Comparison of ENCODE assay signal across 8 cellular contexts in genomic region chr7:75995052-75995471, GRCh38. TPM values are rescaled to one million over a fixed set of nuclear protein-coding genes. Genes with fewer than 3 reads are reported as not detected.
DNase-seq lines count a peak whose midpoint lies in the region; ATAC-seq and TF ChIP-seq lines count a peak whose summit lies in the region.

No MANE protein-coding gene starts in this region.

- CTCF ChIA-PET in CD4-positive, alpha-beta memory T cell (lab: Charles Lee; ENCODE audit: partially characterized antibody) = no interaction called here
- CTCF ChIA-PET in RWPE1 (lab: Yijun Ruan, JAX) = no interaction called here

- TF ChIP-seq CTCF in RWPE1 (conservative IDR thresholded peaks at IDR 0.05; ENCODE audit: low read depth) (no peak), esophagus muscularis mucosa (IDR thresholded peaks at IDR 0.05) (no peak), omental fat pad (IDR thresholded peaks at IDR 0.05) (no peak)

- no peaks in the 10 kb centered on the region for H3K27me3 Mint-ChIP-seq in CD4-positive, alpha-beta memory T cell

- 27% methylated on average over 7 of the region's 11 CpGs for WGBS in esophagus muscularis mucosa

- peaks cover 0 to 2% (median 0%) of the 10 kb centered on the region in 8 donors for H3K9me3 Mint-ChIP-seq in CD4-positive, alpha-beta memory T cell

- H3K27me3 ChIP-seq in CD4-positive, alpha-beta memory T cell (ENCODE audit: insufficient read depth, low read length) = no peaks in the 10 kb centered on the region
- no peaks in the 10 kb centered on the region for H3K27me3 ChIP-seq in esophagus muscularis mucosa

- H3K4me3 Mint-ChIP-seq in CD4-positive, alpha-beta memory T cell = peak overlapping the region; percentile 55 to 82 (median 78)

- H3K27ac ChIP-seq in CD4-positive, alpha-beta memory T cell (ENCODE audit: low read depth, low read length) = no peak overlapping the region
- H3K27ac ChIP-seq in RWPE1 (peak overlapping the region; percentile 76), esophagus muscularis mucosa (replicated peaks in 1 of 4) (peak overlapping the region; percentile 86 to 95 (median 92))

- no peaks in the 10 kb centered on the region for H3K9me3 ChIP-seq in CD4-positive, alpha-beta memory T cell (ENCODE audit: control insufficient read depth in 1 of 2, low read length in 2 of 2)
- no peaks in the 10 kb centered on the region for H3K9me3 ChIP-seq in esophagus muscularis mucosa

- no peak for TF ChIP-seq EP300 in esophagus muscularis mucosa (IDR thresholded peaks at IDR 0.05)

- H3K36me3 Mint-ChIP-seq in CD4-positive, alpha-beta memory T cell = peaks cover 0 to 2% of the 10 kb centered on the region in 2 donors

- intact Hi-C loops in CD4-positive, alpha-beta memory T cell (cut with micrococcal nuclease) = loop anchor here (2.0 kb wide), 1 partner anchor 80 kb away; the partner anchor contains the start of gene POR
- intact Hi-C loops in esophagus muscularis mucosa (cut with DNase I) = loop anchor here (5.0 kb wide), 1 partner anchor 83 kb away; no protein-coding TSS in a partner anchor

- no peak for ATAC-seq in omental fat pad (ENCODE audit: low FRiP score)

- H3K36me3 ChIP-seq in CD4-positive, alpha-beta memory T cell (ENCODE audit: insufficient read depth, low read length) = no peaks in the 10 kb centered on the region
- H3K36me3 ChIP-seq in esophagus muscularis mucosa = peaks cover 0 to 23% (median 9%) of the 10 kb centered on the region in 4 donors

- H3K27ac Mint-ChIP-seq in CD4-positive, alpha-beta memory T cell = peak overlapping the region in 1 of 7 donors; percentile 15

- TF ChIP-seq POLR2A in esophagus muscularis mucosa (IDR thresholded peaks at IDR 0.05; ENCODE audit: low read depth) = no peak

- no peak for DNase-seq in CD4-positive, alpha-beta memory T cell
- DNase-seq in RWPE1 (ENCODE audit: low spot score) (no peak), esophagus muscularis mucosa (ENCODE audit: extremely low spot score) (no peak), omental fat pad (ENCODE audit: low spot score) (peak; percentile 26), mucosa of gallbladder (ENCODE audit: low spot score) (no peak), NCI-H2081 (lab: John Stamatoyannopoulos, UW) (no peak)
- DNase-seq in activated CD4-positive, alpha-beta T cell treated with anti-CD3 and anti-CD28 coated beads for 48 hours = no peak
- no peak for DNase-seq in stimulated activated CD4-positive, alpha-beta T cell treated with anti-CD3 and anti-CD28 coated beads, Interleukin-2, amount 100 ng/mL, for 48 hours

- H3K4me1 Mint-ChIP-seq in CD4-positive, alpha-beta memory T cell = peaks cover 14 to 39% (median 28%) of the 10 kb centered on the region in 4 donors

- POLR2A ChIA-PET in CD4-positive, alpha-beta memory T cell (lab: Charles Lee; ENCODE audit: partially characterized antibody) = interaction anchor here (0.7 to 3.2 kb wide), 7 partner anchors 13 to 116 kb away, joined by 3 to 23 read pairs (median 5); partner anchors contain the start of genes MDH2, POR, RHBDD2 and STYXL1
- POLR2A ChIA-PET in RWPE1 (lab: Yijun Ruan, JAX; ENCODE audit: low non-redundant PET) = no interaction called here

- peaks cover 26% of the 10 kb centered on the region for H3K4me1 ChIP-seq in CD4-positive, alpha-beta memory T cell (ENCODE audit: insufficient read depth, low read length)
- H3K4me1 ChIP-seq in esophagus muscularis mucosa = peaks cover 28 to 43% (median 38%) of the 10 kb centered on the region in 4 donors

- H3K4me3 ChIP-seq in CD4-positive, alpha-beta memory T cell (ENCODE audit: low read length in 2 of 2) = peak overlapping the region in 1 of 2 donors; percentile 92
- peak overlapping the region; percentile 72 to 88 (median 78) for H3K4me3 ChIP-seq in esophagus muscularis mucosa

RNA-seq across cellular contexts. Expression of gene TMEM120A, which starts 0.7 kb away (rescaled TPM):
- total RNA-seq in CD4-positive, alpha-beta memory T cell = 10 to 100 TPM; 27.4 to 31.2 TPM
- polyA plus RNA-seq in CD4-positive, alpha-beta memory T cell = 10 to 100 TPM; 24.1 to 38.1 TPM
- 10 to 100 TPM; 23.2 to 37.8 (median 31.2) TPM for total RNA-seq in esophagus muscularis mucosa
- 100 to 1,000 TPM in 1 of 4 donors, 10 to 100 TPM in 3; 34.9 to 104 (median 51.5) TPM for total RNA-seq in omental fat pad
- 69.1 TPM for total RNA-seq in mucosa of gallbladder

RNA-seq across cellular contexts. Expression of gene STYXL1, which starts 52.7 kb away (rescaled TPM):
- total RNA-seq in CD4-positive, alpha-beta memory T cell = 10 to 100 TPM; 18.9 to 23.9 TPM
- polyA plus RNA-seq in CD4-positive, alpha-beta memory T cell = 10 to 100 TPM; 43.5 to 71.0 TPM
- total RNA-seq in esophagus muscularis mucosa (10 to 100 TPM; 13.9 to 20.0 (median 17.9) TPM), omental fat pad (10 to 100 TPM; 13.6 to 20.0 (median 19.4) TPM), mucosa of gallbladder (28.4 TPM)

RNA-seq across cellular contexts. Expression of gene MDH2, which starts 52.8 kb away (rescaled TPM):
- 10 to 100 TPM; 79.8 to 80.1 TPM for total RNA-seq in CD4-positive, alpha-beta memory T cell
- polyA plus RNA-seq in CD4-positive, alpha-beta memory T cell = 100 to 1,000 TPM; 155 to 159 TPM
- 100 to 1,000 TPM in 2 of 4 donors, 10 to 100 TPM in 2; 91.3 to 181 (median 105) TPM for total RNA-seq in esophagus muscularis mucosa
- total RNA-seq in omental fat pad = 10 to 100 TPM; 58.7 to 77.2 (median 67.5) TPM
- total RNA-seq in mucosa of gallbladder = 135 TPM
